8 cellular contexts compared by ENCODE assay signal in genomic region chr10:21518629-21519321, GRCh38. TPM values are rescaled to one million over a fixed set of nuclear protein-coding genes. Genes with fewer than 3 reads are reported as not detected.
DNase-seq lines count a peak whose midpoint lies in the region; ATAC-seq lines count a peak whose summit lies in the region.

No MANE protein-coding gene starts in this region.

- no peaks in the 10 kb centered on the region for H3K9me3 Mint-ChIP-seq in activated T-cell treated with anti-CD3 and anti-CD28 coated beads, Interleukin-2, amount 50 U/mL, for 4 hours
- H3K9me3 Mint-ChIP-seq in activated naive CD8-positive, alpha-beta T cell (ENCODE audit: low read depth): no peaks in the 10 kb centered on the region

- H3K4me3 ChIP-seq in iPS-18a (ENCODE audit: low read length) (peak overlapping the region; percentile 81), stomach smooth muscle (ENCODE audit: low read length in 2 of 2) (peak overlapping the region; percentile 87 to 91)

- peak overlapping the region; percentile 70 for H3K4me3 Mint-ChIP-seq in activated T-cell treated with anti-CD3 and anti-CD28 coated beads, Interleukin-2, amount 50 U/mL, for 4 hours
- H3K4me3 Mint-ChIP-seq in activated naive CD8-positive, alpha-beta T cell: peak overlapping the region; percentile 89

- peaks cover 46% of the 10 kb centered on the region for H3K27me3 ChIP-seq in iPS-18a (ENCODE audit: control insufficient read depth, insufficient read depth, low read length)
- H3K27me3 ChIP-seq in stomach smooth muscle (ENCODE audit: control insufficient read depth in 1 of 2, insufficient read depth in 2 of 2, low read length in 2 of 2): peaks cover 0 to 8% of the 10 kb centered on the region in 2 donors

- peaks cover 35% of the 10 kb centered on the region for H3K4me1 Mint-ChIP-seq in activated T-cell treated with anti-CD3 and anti-CD28 coated beads, Interleukin-2, amount 50 U/mL, for 4 hours (ENCODE audit: low read depth)
- H3K4me1 Mint-ChIP-seq in activated naive CD8-positive, alpha-beta T cell (ENCODE audit: low read depth): peaks cover 35% of the 10 kb centered on the region

- peak overlapping the region; percentile 50 for H3K27ac Mint-ChIP-seq in activated naive CD8-positive, alpha-beta T cell

- H3K9me3 ChIP-seq in iPS-18a (ENCODE audit: control insufficient read depth, low read depth, low read length) (no peaks in the 10 kb centered on the region), stomach smooth muscle (ENCODE audit: control insufficient read depth in 2 of 2, low read length in 2 of 2) (no peaks in the 10 kb centered on the region)

- no peak for ATAC-seq in activated T-cell treated with anti-CD3 and anti-CD28 coated beads, Interleukin-2, amount 50 U/mL, for 4 hours
- no peak for ATAC-seq in GM18867 (IDR thresholded peaks at IDR 0.05; ENCODE audit: unreplicated experiment)

- DNase-seq in activated T-cell treated with anti-CD3 and anti-CD28 coated beads, Interleukin-2, amount 50 U/mL, for 4 hours: no peak
- DNase-seq in activated T-cell treated with anti-CD3 and anti-CD28 coated beads for 4 hours (no peak), NCI-H510A (lab: John Stamatoyannopoulos, UW) (no peak), cerebellar nuclear complex (lab: John Stamatoyannopoulos, UW) (no peak)

- peaks cover 69% of the 10 kb centered on the region for H3K4me1 ChIP-seq in iPS-18a (ENCODE audit: control insufficient read depth, low read depth, low read length)
- H3K4me1 ChIP-seq in stomach smooth muscle (ENCODE audit: control insufficient read depth, insufficient read depth, low read length): peaks cover 31% of the 10 kb centered on the region

- H3K27ac ChIP-seq in iPS-18a (ENCODE audit: low read length): no peak overlapping the region
- H3K27ac ChIP-seq in stomach smooth muscle (ENCODE audit: low read length): peak overlapping the region; percentile 92

- H3K36me3 ChIP-seq in iPS-18a (ENCODE audit: control insufficient read depth, low read depth, low read length): no peaks in the 10 kb centered on the region
- H3K36me3 ChIP-seq in stomach smooth muscle (ENCODE audit: control insufficient read depth in 2 of 2, insufficient read depth in 2 of 2, low read length in 2 of 2): no peaks in the 10 kb centered on the region

- H3K36me3 Mint-ChIP-seq in activated T-cell treated with anti-CD3 and anti-CD28 coated beads, Interleukin-2, amount 50 U/mL, for 4 hours (ENCODE audit: insufficient read depth): no peaks in the 10 kb centered on the region
- H3K36me3 Mint-ChIP-seq in activated naive CD8-positive, alpha-beta T cell: no peaks in the 10 kb centered on the region

- H3K9ac ChIP-seq in iPS-18a (ENCODE audit: low read length): peak overlapping the region; percentile 44
- H3K9ac ChIP-seq in stomach smooth muscle (ENCODE audit: low read length in 2 of 2): peak overlapping the region; percentile 72 to 81

- peaks cover 75% of the 10 kb centered on the region for H3K27me3 Mint-ChIP-seq in activated T-cell treated with anti-CD3 and anti-CD28 coated beads, Interleukin-2, amount 50 U/mL, for 4 hours (ENCODE audit: low read depth)
- H3K27me3 Mint-ChIP-seq in activated naive CD8-positive, alpha-beta T cell: peaks cover 55% of the 10 kb centered on the region

RNA-seq across cellular contexts. Expression of gene SKIDA1, which starts 6.7 kb away (rescaled TPM):
- total RNA-seq in activated T-cell treated with anti-CD3 and anti-CD28 coated beads, Interleukin-2, amount 50 U/mL, for 4 hours: not detected

RNA-seq across cellular contexts. Expression of gene MLLT10, which starts 15.3 kb away (rescaled TPM):
- total RNA-seq in activated T-cell treated with anti-CD3 and anti-CD28 coated beads, Interleukin-2, amount 50 U/mL, for 4 hours: 10 to 100 TPM; 28.6 to 30.6 (median 29.4) TPM
